1 cellular context compared by ENCODE assay signal in genomic region chr19:39544920-39545319, GRCh38.
TF ChIP-seq lines count a peak whose summit lies in the region.

No MANE protein-coding gene starts in this region.

TF ChIP-seq in endothelial cell of umbilical vein, 7 proteins besides CTCF, POLR2A, EP300 and RAD21:
- TF ChIP-seq MAX (IDR thresholded peaks at IDR 0.05; ENCODE audit: insufficient read depth, insufficient read length) (no peak), GATA2 (IDR thresholded peaks at IDR 0.05; ENCODE audit: insufficient read depth, insufficient read length, low read depth, low read length) (no peak), EZH2 (IDR thresholded peaks at IDR 0.05; ENCODE audit: borderline replicate concordance, low read depth, low read length, severe bottlenecking) (no peak), POLR2AphosphoS5 (IDR thresholded peaks at IDR 0.05; ENCODE audit: insufficient read depth, low read depth, low read length) (no peak), FOS (IDR thresholded peaks at IDR 0.05; ENCODE audit: borderline replicate concordance, insufficient read depth, low read length) (no peak)
